In the genomic region with DNA sequence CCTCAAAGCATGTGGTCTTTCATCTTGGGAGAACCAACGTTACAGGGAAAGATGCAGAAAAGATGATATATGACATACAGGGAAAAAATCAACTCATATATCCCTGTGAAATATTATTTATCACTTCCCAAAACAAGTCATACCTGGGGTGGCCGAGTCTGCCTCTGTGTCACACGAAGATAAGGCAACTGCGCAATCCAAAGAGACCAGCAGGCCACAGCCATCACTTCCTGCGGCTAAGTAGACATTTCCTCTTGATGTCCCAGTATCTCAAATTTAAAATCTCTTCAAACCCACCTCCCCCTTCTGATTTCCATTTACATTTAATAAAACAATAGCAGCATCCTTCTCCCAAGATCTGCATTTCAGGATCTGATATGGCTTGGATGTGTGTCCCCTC, we compare ENCODE assay signal across 26 cellular contexts.
"Had no signal": no experiment of that assay in that cellular context is flagged by ENCODE, and none has a peak within 500 bp of the region (broad histone marks: within the 10 kb centered on the region; RNA-seq: fewer than 3 reads in every experiment).

No MANE protein-coding gene starts in this region.

- H3K4me3 ChIP-seq: MG63, SJSA1 had no signal

- H3K9me3 Mint-ChIP-seq: activated CD4-positive, alpha-beta T cell treated with anti-CD3 and anti-CD28 coated beads, Interleukin-2, amount 10 ng/mL, durations not matched to agents 24 days and 14 days had no signal

- H3K27ac ChIP-seq: SJSA1 had no signal

- H3K4me1 Mint-ChIP-seq: activated B cell treated with CpG ODN at 0.5 μM for 24 hours; activated CD4-positive, alpha-beta T cell treated with anti-CD3 and anti-CD28 coated beads, Interleukin-2, amount 10 ng/mL, durations not matched to agents 24 days and 14 days; activated CD8-positive, alpha-beta memory T cell treated with anti-CD3 and anti-CD28 coated beads, Interleukin-2, amount 10 ng/mL, durations not matched to agents 7 days and 5 days; central memory CD8-positive, alpha-beta T cell had no signal

- H3K27me3 Mint-ChIP-seq: brain had no signal

- H3K9me3 ChIP-seq: MG63, SJSA1 had no signal

- H3K27me3 ChIP-seq: MG63, SJSA1 had no signal

- ATAC-seq: activated CD8-positive, alpha-beta memory T cell treated with anti-CD3 and anti-CD28 coated beads, Interleukin-2, amount 10 ng/mL, durations not matched to agents 7 days and 5 days; activated naive CD4-positive, alpha-beta T cell treated with anti-CD3 and anti-CD28 coated beads, Interleukin-2, amount 50 U/mL, for 72 hours; PC-3; SK-N-SH treated with all-trans-retinoic acid at 6 μM for 48 hours had no signal

- H3K4me3 Mint-ChIP-seq: activated B cell treated with CpG ODN at 0.5 μM for 24 hours; activated CD4-positive, alpha-beta T cell treated with anti-CD3 and anti-CD28 coated beads, Interleukin-2, amount 10 ng/mL, durations not matched to agents 24 days and 14 days; activated CD8-positive, alpha-beta memory T cell treated with anti-CD3 and anti-CD28 coated beads, Interleukin-2, amount 10 ng/mL, durations not matched to agents 7 days and 5 days; activated T-cell treated with anti-CD3 and anti-CD28 coated beads, Interleukin-2, amount 50 U/mL, for 24 hours; brain; central memory CD8-positive, alpha-beta T cell; T-helper 1 cell treated with Interleukin-12 subunit alpha and Interleukin-12 subunit beta and Interleukin-4 antibody, amounts not matched to agents 30 μg/mL and 1 μg/mL, for 36 hours had no signal

- H3K27ac Mint-ChIP-seq: activated B cell treated with CpG ODN at 0.5 μM for 24 hours; activated CD4-positive, alpha-beta T cell treated with anti-CD3 and anti-CD28 coated beads, Interleukin-2, amount 10 ng/mL, durations not matched to agents 24 days and 14 days; activated CD8-positive, alpha-beta memory T cell treated with anti-CD3 and anti-CD28 coated beads, Interleukin-2, amount 10 ng/mL, durations not matched to agents 7 days and 5 days; activated naive CD4-positive, alpha-beta T cell treated with anti-CD3 and anti-CD28 coated beads, Interleukin-2, amount 50 U/mL, for 72 hours; activated T-cell treated with anti-CD3 and anti-CD28 coated beads, Interleukin-2, amount 50 U/mL, for 24 hours; T-helper 1 cell treated with Interleukin-12 subunit alpha and Interleukin-12 subunit beta and Interleukin-4 antibody, amounts not matched to agents 30 μg/mL and 1 μg/mL, for 36 hours had no signal

- H3K36me3 Mint-ChIP-seq: activated CD8-positive, alpha-beta memory T cell treated with anti-CD3 and anti-CD28 coated beads, Interleukin-2, amount 10 ng/mL, durations not matched to agents 7 days and 5 days had no signal

- DNase-seq: activated B cell treated with CpG ODN at 0.5 μM for 24 hours; activated CD4-positive, alpha-beta T cell treated with anti-CD3 and anti-CD28 coated beads for 1 hour; activated CD4-positive, alpha-beta T cell treated with anti-CD3 and anti-CD28 coated beads, Interleukin-2, amount 10 ng/mL, durations not matched to agents 24 days and 14 days; activated CD4-positive, alpha-beta T cell treated with anti-CD3 and anti-CD28 coated beads, Interleukin-2, amount 50 U/mL, for 48 hours; activated CD8-positive, alpha-beta memory T cell treated with anti-CD3 and anti-CD28 coated beads, Interleukin-2, amount 10 ng/mL, durations not matched to agents 7 days and 5 days; activated effector memory CD4-positive, alpha-beta T cell treated with anti-CD3 and anti-CD28 coated beads, Interleukin-2, amount 50 U/mL, for 16 hours; activated naive CD4-positive, alpha-beta T cell treated with Interleukin-2 at 50 U/mL for 16 hours; activated T-cell treated with anti-CD3 and anti-CD28 coated beads, Interleukin-2, amount 50 U/mL, for 24 hours; amygdala; MG63; NCI-H1092 treated with DMSO at 0.1 percent for 48 hours; NCI-H1417 treated with DMSO at 0.1 percent for 48 hours; NCI-H1694; NCI-H2029; NCI-H2107; NCI-H510A treated with DMSO at 0.1 percent for 48 hours; NCI-H69; NK-92 treated with Interleukin-12 subunit alpha and Interleukin-12 subunit beta, amount 100 ng/mL, for 24 hours; PC-3; SHP77 had no signal
